9 cellular contexts compared by ENCODE assay signal in the genomic region with DNA sequence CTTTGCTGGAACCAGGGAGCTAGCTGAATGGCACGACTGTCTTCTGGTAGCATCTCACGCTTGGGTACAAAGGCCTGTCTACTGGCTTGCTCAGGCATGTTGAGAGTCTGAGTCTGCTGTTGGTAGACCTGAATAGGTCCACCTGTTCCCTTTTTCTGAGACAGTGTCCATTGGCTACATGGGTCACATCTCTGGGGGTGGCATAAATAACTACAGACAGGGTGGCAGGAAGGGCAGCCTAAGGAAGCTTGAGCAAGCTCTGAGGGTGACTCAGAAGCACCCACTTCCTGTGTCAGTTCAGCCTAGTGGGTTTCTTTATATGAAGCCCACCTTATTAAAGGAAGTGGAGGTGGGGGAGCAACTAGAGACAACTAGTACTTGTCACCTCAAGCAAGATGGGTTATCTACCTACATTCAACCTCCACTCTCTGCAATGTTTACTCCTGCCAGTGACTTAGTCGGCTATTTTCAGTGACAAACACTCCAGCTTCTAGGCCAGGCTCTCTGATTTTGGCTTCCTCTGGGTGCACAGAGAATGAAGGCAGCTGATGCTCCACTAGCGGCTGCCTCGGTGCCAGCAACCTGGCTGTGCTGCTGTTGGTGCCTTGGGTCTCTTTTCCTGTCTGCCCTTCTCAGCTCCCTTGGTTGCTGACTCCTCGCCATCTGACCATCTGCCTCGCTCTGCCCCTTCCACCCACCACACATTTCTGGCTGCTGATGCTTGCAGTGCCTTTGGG. TPM values are rescaled to one million over a fixed set of nuclear protein-coding genes. Genes with fewer than 3 reads are reported as not detected.
A peak's percentile ranks its signal among the peaks of the same experiment; 100 is the strongest.
DNase-seq lines count a peak whose midpoint lies in the region; ATAC-seq and TF ChIP-seq lines count a peak whose summit lies in the region.
"Had no signal": no experiment of that assay in that cellular context is flagged by ENCODE, and none has a peak within 500 bp of the region (broad histone marks: within the 10 kb centered on the region; RNA-seq: fewer than 3 reads in every experiment).

No MANE protein-coding gene starts in this region.

- CTCF ChIA-PET in PC-9 (lab: Charles Lee): interaction anchor here (0.5 kb wide), 1 partner anchor 48 kb away, joined by 3 read pairs; no protein-coding TSS in a partner anchor

- DNase-seq in GM23248: peak; percentile 42
- no peak for DNase-seq in PC-9
- DNase-seq in ascending aorta (ENCODE audit: low spot score in 2 of 2): no peak
- peak; percentile 50 for DNase-seq in pons (ENCODE audit: low spot score)
- no peak for DNase-seq in hypothalamus (lab: John Stamatoyannopoulos, UW)
- DNase-seq in thyroid gland: no peak
- DNase-seq: nucleus accumbens had no signal

- H3K9me3 ChIP-seq in GM23248 (ENCODE audit: low read depth): no peaks in the 10 kb centered on the region
- no peaks in the 10 kb centered on the region for H3K9me3 ChIP-seq in PC-9 (ENCODE audit: insufficient read depth, low read depth)
- H3K9me3 ChIP-seq in ascending aorta: no peaks in the 10 kb centered on the region
- H3K9me3 ChIP-seq in thyroid gland: no peaks in the 10 kb centered on the region

- H3K4me1 ChIP-seq in GM23248 (ENCODE audit: insufficient read depth) (peaks cover 29% of the 10 kb centered on the region), PC-9 (replicated peaks; ENCODE audit: insufficient read depth) (peaks cover 29% of the 10 kb centered on the region), ascending aorta (peaks cover 0 to 2% of the 10 kb centered on the region in 2 donors), thyroid gland (peaks cover 5 to 6% of the 10 kb centered on the region in 2 donors)

- WGBS in GM23248 (ENCODE audit: low coverage in 1 of 2, low lambda C conversion rate in 2 of 2, missing lambda C conversion rate in 2 of 2), 2 experiments: 75 to 82% methylated on average over 7 of the region's 7 CpGs
- 81 to 89% methylated on average over 6 to 7 of the region's 7 CpGs for WGBS in thyroid gland, 2 donors

- H3K27me3 ChIP-seq in GM23248 (replicated peaks; ENCODE audit: insufficient read depth): no peaks in the 10 kb centered on the region
- no peaks in the 10 kb centered on the region for H3K27me3 ChIP-seq in PC-9 (ENCODE audit: insufficient read depth, low read depth)
- H3K27me3 ChIP-seq in ascending aorta: no peaks in the 10 kb centered on the region
- no peaks in the 10 kb centered on the region for H3K27me3 ChIP-seq in thyroid gland

- H3K27ac ChIP-seq in GM23248: no peak overlapping the region
- H3K27ac ChIP-seq in PC-9: no peak overlapping the region
- peak overlapping the region; percentile 23 to 48 for H3K27ac ChIP-seq in ascending aorta
- no peak overlapping the region for H3K27ac ChIP-seq in thyroid gland

- TF ChIP-seq POLR2A in thyroid gland (IDR thresholded peaks at IDR 0.05): no peak

- in situ Hi-C loops in GM23248 (cut with MboI): no loop called here

- intact Hi-C loops in PC-9 (cut with micrococcal nuclease; ENCODE audit: unreplicated experiment): no loop called here
- intact Hi-C loops in ascending aorta (cut with DNase I): no loop called here
- intact Hi-C loops in thyroid gland (cut with DNase I): no loop called here

- TF ChIP-seq CTCF in PC-9 (conservative IDR thresholded peaks at IDR 0.05) (no peak), ascending aorta (IDR thresholded peaks at IDR 0.05) (no peak), thyroid gland (IDR thresholded peaks at IDR 0.05) (no peak)

- H3K4me3 ChIP-seq in GM23248 (no peak overlapping the region), PC-9 (no peak overlapping the region), ascending aorta (no peak overlapping the region), thyroid gland (replicated peaks in 1 of 3) (no peak overlapping the region)

- H3K79me2 ChIP-seq in GM23248 (ENCODE audit: insufficient read depth): peaks cover 24% of the 10 kb centered on the region
- peaks cover 14% of the 10 kb centered on the region for H3K79me2 ChIP-seq in PC-9 (ENCODE audit: low read depth)

- no TSS peak for BruUV-seq in PC-9 (replicated peaks; lab: Mats Ljungman, UMichigan)

- H3K9ac ChIP-seq in GM23248: no peak overlapping the region

- H2AFZ ChIP-seq in GM23248: no peak overlapping the region
- no peak overlapping the region for H2AFZ ChIP-seq in PC-9

- H3F3A ChIP-seq in GM23248 (ENCODE audit: insufficient read depth) (peaks cover 21% of the 10 kb centered on the region), PC-9 (ENCODE audit: insufficient read depth, low read depth) (peaks cover 1% of the 10 kb centered on the region; the same call in 1 of the 2 replicates)

- POLR2A ChIA-PET in PC-9 (lab: Charles Lee; ENCODE audit: unreplicated experiment): no interaction called here

- no peaks in the 10 kb centered on the region for H4K20me1 ChIP-seq in GM23248 (ENCODE audit: insufficient read depth)
- H4K20me1 ChIP-seq in PC-9 (ENCODE audit: insufficient read depth): no peaks in the 10 kb centered on the region

- H3K9me2 ChIP-seq in GM23248 (ENCODE audit: insufficient read depth) (no peaks in the 10 kb centered on the region), PC-9 (ENCODE audit: insufficient read depth) (no peaks in the 10 kb centered on the region)

- H3K36me3 ChIP-seq in GM23248 (ENCODE audit: low read depth) (no peaks in the 10 kb centered on the region), PC-9 (ENCODE audit: low read depth) (no peaks in the 10 kb centered on the region), ascending aorta (no peaks in the 10 kb centered on the region), thyroid gland (no peaks in the 10 kb centered on the region)

- ATAC-seq in GM18517 (IDR thresholded peaks at IDR 0.05; ENCODE audit: unreplicated experiment) (no peak), HG03354 (IDR thresholded peaks at IDR 0.05; ENCODE audit: poor library complexity, severe bottlenecking, unreplicated experiment) (no peak)

- H3K4me2 ChIP-seq in GM23248 (ENCODE audit: unreplicated experiment): no peak overlapping the region
- 0 out of 2 replicates have a peak overlapping the region, but pooled peaks have one; percentile 1 for H3K4me2 ChIP-seq in PC-9

RNA-seq across cellular contexts. Expression of a gene that starts 5.7 kb away (rescaled TPM):
- 140 and 148 TPM in 2 replicates for total RNA-seq in GM23248 (2014; rRNA removed; shearing (Covaris generic))
- polyA plus RNA-seq in GM23248 (2016; fragmentation: Nextera tagmentation; extraction: Ambion mirVana): 380 and 396 TPM in 2 replicates
- total RNA-seq in PC-9 (2021) (145 and 167 TPM in 2 replicates), ascending aorta (320 TPM), thyroid gland (10 to 100 TPM; 24.6 to 55.4 (median 31.3) TPM)

RNA-seq across cellular contexts. Expression of a gene that starts 13.0 kb away (rescaled TPM):
- 3.0 TPM in 2 replicates for total RNA-seq in GM23248 (2014; rRNA removed; shearing (Covaris generic))
- 0.50 and 1.1 TPM in 2 replicates for polyA plus RNA-seq in GM23248 (2016; fragmentation: Nextera tagmentation; extraction: Ambion mirVana)
- total RNA-seq in PC-9 (2021) (0.65 and 0.80 TPM in 2 replicates), ascending aorta (0.53 TPM), thyroid gland (under 1 TPM in 2 of 4 donors, not detected in 2; 0.11 to 0.54 TPM)

RNA-seq across cellular contexts. Expression of a gene that starts 33.2 kb away (rescaled TPM):
- total RNA-seq in GM23248 (2014; rRNA removed; shearing (Covaris generic)): not detected in 2 replicates
- polyA plus RNA-seq in GM23248 (2016; fragmentation: Nextera tagmentation; extraction: Ambion mirVana): 0.80 and 0.83 TPM in 2 replicates
- 35.5 and 39.3 TPM in 2 replicates for total RNA-seq in PC-9 (2021)
- not detected for total RNA-seq in ascending aorta
- 10 to 100 TPM in 3 of 4 donors, 1 to 10 TPM in 1; 7.5 to 22.4 (median 16.4) TPM for total RNA-seq in thyroid gland

RNA-seq across cellular contexts. Expression of a gene that starts 59.6 kb away (rescaled TPM):
- total RNA-seq in GM23248 (2014; rRNA removed; shearing (Covaris generic)): not detected in 2 replicates
- not detected in 2 replicates for polyA plus RNA-seq in GM23248 (2016; fragmentation: Nextera tagmentation; extraction: Ambion mirVana)
- 0.15 TPM in 1 of 2 replicates, not detected in the other for total RNA-seq in PC-9 (2021)
- not detected for total RNA-seq in ascending aorta
- not detected for total RNA-seq in thyroid gland

Comparison
In these comparisons a context has a peak if more than half of its experiments do, and no peak if none do; other contexts are left out.
1. DNase-seq: peak in GM23248 (single experiment) and pons (single experiment); none in PC-9 (0 of 2), ascending aorta (0 of 2), hypothalamus (0 of 51) and thyroid gland (0 of 2).
2. H3K27ac ChIP-seq: peak in ascending aorta (2 of 2); none in GM23248 (single experiment), PC-9 (single experiment) and thyroid gland (0 of 3).